Comparison of ENCODE assay signal across 1 cellular context in genomic region chr7:17147409-17147808, GRCh38.
TF ChIP-seq lines count a peak whose summit lies in the region.

No MANE protein-coding gene starts in this region.

TF ChIP-seq in IMR-90, 13 proteins besides CTCF, POLR2A, EP300 and RAD21:
- TF ChIP-seq, protein P1, sequence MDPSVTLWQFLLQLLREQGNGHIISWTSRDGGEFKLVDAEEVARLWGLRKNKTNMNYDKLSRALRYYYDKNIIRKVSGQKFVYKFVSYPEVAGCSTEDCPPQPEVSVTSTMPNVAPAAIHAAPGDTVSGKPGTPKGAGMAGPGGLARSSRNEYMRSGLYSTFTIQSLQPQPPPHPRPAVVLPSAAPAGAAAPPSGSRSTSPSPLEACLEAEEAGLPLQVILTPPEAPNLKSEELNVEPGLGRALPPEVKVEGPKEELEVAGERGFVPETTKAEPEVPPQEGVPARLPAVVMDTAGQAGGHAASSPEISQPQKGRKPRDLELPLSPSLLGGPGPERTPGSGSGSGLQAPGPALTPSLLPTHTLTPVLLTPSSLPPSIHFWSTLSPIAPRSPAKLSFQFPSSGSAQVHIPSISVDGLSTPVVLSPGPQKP (IDR thresholded peaks at IDR 0.05; ENCODE audit: borderline replicate concordance, low read depth, low read length), result no peak
- TF ChIP-seq RFX5 (IDR thresholded peaks at IDR 0.05; ENCODE audit: low read depth, low read length) (no peak), RCOR1 (IDR thresholded peaks at IDR 0.05; ENCODE audit: insufficient replicate concordance, low read length) (no peak), BHLHE40 (IDR thresholded peaks at IDR 0.05; ENCODE audit: low read depth, low read length) (no peak)
TF ChIP-seq in IMR-90: peak in this region for 0.
